Comparison of ENCODE assay signal across 1 cellular context in genomic region chr14:19947413-19948090, GRCh38.
TF ChIP-seq lines count a peak whose summit lies in the region.

No MANE protein-coding gene starts in this region.

TF ChIP-seq in A549, 52 proteins besides CTCF, POLR2A, EP300 and RAD21 (continued from another document):
- TF ChIP-seq MYC (IDR thresholded peaks at IDR 0.05; ENCODE audit: borderline replicate concordance, low read length) (no peak), JUN (IDR thresholded peaks at IDR 0.05) (no peak), SMC3 (IDR thresholded peaks at IDR 0.05) (no peak), NFE2L2 (conservative IDR thresholded peaks at IDR 0.05; ENCODE audit: low read length) (no peak), FOSB (CRISPR knock-in tag; IDR thresholded peaks at IDR 0.05) (no peak), BHLHE40 (IDR thresholded peaks at IDR 0.05; ENCODE audit: low read depth, low read length) (no peak), EHF (CRISPR knock-in tag; IDR thresholded peaks at IDR 0.05) (no peak), HOXB5 (CRISPR knock-in tag; IDR thresholded peaks at IDR 0.05) (no peak), RARB (CRISPR knock-in tag; IDR thresholded peaks at IDR 0.05) (no peak)
